In genomic region chr12:63643381-63643780, GRCh38 we compare ENCODE assay signal across 8 cellular contexts. TPM values are rescaled to one million over a fixed set of nuclear protein-coding genes. Genes with fewer than 3 reads are reported as not detected.
DNase-seq lines count a peak whose midpoint lies in the region; TF ChIP-seq lines count a peak whose summit lies in the region.
"Not testable (repeated sequence)": the region's sequence is repeated elsewhere in the genome, so short reads cannot be mapped to it uniquely, and the experiment has no call there.
"Had no signal": no experiment of that assay in that cellular context is flagged by ENCODE, and none has a peak within 500 bp of the region (broad histone marks: within the 10 kb centered on the region; RNA-seq: fewer than 3 reads in every experiment).

No MANE protein-coding gene starts in this region.

- POLR2A ChIA-PET in SK-N-SH (lab: Yijun Ruan, JAX), result not testable (repeated sequence)

- not testable (repeated sequence) for TF ChIP-seq RAD21 in SK-N-SH (IDR thresholded peaks at IDR 0.05; ENCODE audit: low read length)

- TF ChIP-seq EP300 in SK-N-SH (IDR thresholded peaks at IDR 0.05; ENCODE audit: borderline replicate concordance in 1 of 2, low read depth in 1 of 2, low read length in 1 of 2), result not testable (repeated sequence)

- H3K79me2 ChIP-seq in SK-N-SH (ENCODE audit: insufficient read depth), result not testable (repeated sequence)

- not testable (repeated sequence) for H2AFZ ChIP-seq in SK-N-SH (ENCODE audit: low read depth)

- H3K4me3 ChIP-seq in SK-N-SH (ENCODE audit: low read depth in 2 of 2, low read length in 1 of 2); brain microvascular endothelial cell (ENCODE audit: low read depth, low read length): not testable (repeated sequence)

- not testable (repeated sequence) for H3K9me2 ChIP-seq in SK-N-SH

- not testable (repeated sequence) for H3K9ac ChIP-seq in SK-N-SH

- not testable (repeated sequence) for H3K36me3 ChIP-seq in SK-N-SH (replicated peaks in 1 of 2; ENCODE audit: control insufficient read depth in 1 of 2, insufficient read depth in 2 of 2, low read length in 1 of 2); brain microvascular endothelial cell (replicated peaks)

- not testable (repeated sequence) for H3K9me3 ChIP-seq in SK-N-SH

- H4K20me1 ChIP-seq in SK-N-SH (ENCODE audit: insufficient read depth), result not testable (repeated sequence)

- CTCF ChIA-PET in SK-N-SH (lab: Yijun Ruan, JAX), result not testable (repeated sequence)

- TF ChIP-seq POLR2A in erythroblast (IDR thresholded peaks at IDR 0.05; ENCODE audit: low read length), result not testable (repeated sequence)

- TF ChIP-seq CTCF in SK-N-SH (IDR thresholded peaks at IDR 0.05); brain microvascular endothelial cell (IDR thresholded peaks at IDR 0.05; ENCODE audit: low read depth, low read length, missing control alignments): not testable (repeated sequence)

- H3K27me3 ChIP-seq in SK-N-SH (ENCODE audit: insufficient read depth); brain microvascular endothelial cell (replicated peaks): not testable (repeated sequence)

- 73% methylated on average over 1 of the region's 1 CpG for WGBS in SK-N-SH (ENCODE audit: low lambda C conversion rate)

- not testable (repeated sequence) for H3F3A ChIP-seq in SK-N-SH (replicated peaks; ENCODE audit: insufficient read depth)

- not testable (repeated sequence) for H3K4me1 ChIP-seq in SK-N-SH (ENCODE audit: control insufficient read depth in 1 of 2, insufficient read depth in 2 of 2, low read depth in 1 of 2, low read length in 1 of 2)

- not testable (repeated sequence) for H3K27ac ChIP-seq in SK-N-SH (ENCODE audit: low read depth in 2 of 2, low read length in 1 of 2); brain microvascular endothelial cell

- in situ Hi-C loops in brain microvascular endothelial cell (cut with HindIII; ENCODE audit: low pct_ligation_motif_present, low sequenced_read_pairs), result not testable (repeated sequence)

- not testable (repeated sequence) for H3K4me2 ChIP-seq in SK-N-SH

- DNase-seq in EL (peak; percentile 82), HS-5 (ENCODE audit: low read depth) (peak; percentile 45), NCI-H1105 treated with DMSO at 0.1 percent for 48 hours (lab: John Stamatoyannopoulos, UW) (peak; percentile 72), SK-N-SH (peak; percentile 3), brain microvascular endothelial cell (peak; percentile 32), erythroblast (lab: John Stamatoyannopoulos, UW) (peak; percentile 72 to 91), hepatic stellate cell (ENCODE audit: low spot score) (peak; percentile 6)

TF ChIP-seq in SK-N-SH, 30 proteins besides CTCF, POLR2A, EP300 and RAD21:
- TF ChIP-seq TCF12 (IDR thresholded peaks at IDR 0.05) (peak; percentile 43; the same call in 1 of the 2 replicates), NFIC (IDR thresholded peaks at IDR 0.05; ENCODE audit: borderline replicate concordance) (peak; percentile 69)

RNA-seq across cellular contexts. Expression of gene DPY19L2, which starts 24.9 kb away (rescaled TPM):
- 4.8 and 8.8 TPM in 2 replicates for polyA plus RNA-seq in SK-N-SH (2012; rRNA removed)
- 1.8 and 2.1 TPM in 2 replicates for polyA plus RNA-seq in SK-N-SH (2012; cell fraction: cytosol; rRNA removed)
- 19.8 and 46.5 TPM in 2 replicates for polyA plus RNA-seq in SK-N-SH (2012; cell fraction: nucleus; rRNA removed)
- polyA plus RNA-seq: smooth muscle cell had no signal

Comparison
In these comparisons a context has a peak if more than half of its experiments do, and no peak if none do; other contexts are left out.
1. DNase-seq: peak in every context shown above with its lines; median percentile 82 in EL; 82 in erythroblast; 72 in NCI-H1105 treated with DMSO at 0.1 percent for 48 hours; 45 in HS-5; 32 in brain microvascular endothelial cell; 6 in hepatic stellate cell; 3 in SK-N-SH.